Comparison of ENCODE assay signal across 1 cellular context in the genomic region with DNA sequence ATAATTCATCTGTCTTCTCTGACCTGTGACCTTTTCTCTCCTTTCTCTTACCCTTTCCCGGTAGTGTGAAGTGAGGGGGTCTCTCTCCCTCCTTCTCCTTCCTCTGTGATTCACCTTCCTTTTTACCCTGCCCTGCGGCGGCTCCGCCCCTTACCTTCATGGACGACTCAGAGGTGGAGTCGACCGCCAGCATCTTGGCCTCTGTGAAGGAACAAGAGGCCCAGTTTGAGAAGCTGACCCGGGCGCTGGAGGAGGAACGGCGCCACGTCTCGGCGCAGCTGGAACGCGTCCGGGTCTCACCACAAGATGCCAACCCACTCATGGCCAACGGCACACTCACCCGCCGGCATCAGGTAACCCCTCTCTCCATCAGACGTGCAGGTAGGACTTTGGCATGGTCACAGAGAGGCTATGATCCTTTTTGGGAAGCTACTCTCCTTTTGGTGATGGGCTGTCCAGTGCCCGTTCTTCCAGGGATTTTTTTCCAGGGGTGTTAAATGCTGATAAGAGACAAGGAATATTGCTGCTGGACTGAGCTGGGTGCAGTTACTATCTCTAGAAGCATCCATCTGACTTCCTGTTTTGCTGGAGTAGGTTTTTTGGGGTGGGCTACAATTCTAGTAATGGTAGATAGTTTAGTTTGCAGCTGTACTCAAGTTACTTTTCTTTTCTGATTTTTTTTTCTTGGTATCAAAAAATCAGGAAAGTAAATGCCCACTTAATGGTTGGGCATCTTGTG.
TF ChIP-seq lines count a peak whose summit lies in the region.

No MANE protein-coding gene starts in this region.

TF ChIP-seq in GM12878, 131 proteins besides CTCF, POLR2A, EP300 and RAD21:
- TF ChIP-seq GATAD2B (conservative IDR thresholded peaks at IDR 0.05; ENCODE audit: low read depth) (no peak), SMAD1 (IDR thresholded peaks at IDR 0.05; ENCODE audit: low read depth, partially characterized antibody) (no peak), EED (IDR thresholded peaks at IDR 0.05; ENCODE audit: low read depth) (no peak), BHLHE40 (IDR thresholded peaks at IDR 0.05; ENCODE audit: borderline replicate concordance in 1 of 2, low read depth in 2 of 2, low read length in 1 of 2) (no peak), BRCA1 (IDR thresholded peaks at IDR 0.05; ENCODE audit: low read depth, low read length) (no peak), CREB1 (IDR thresholded peaks at IDR 0.05; ENCODE audit: low read depth) (no peak), SPI1 (IDR thresholded peaks at IDR 0.05; ENCODE audit: borderline replicate concordance, insufficient read depth, low read depth, low read length) (peak; percentile 63; the same call in 1 of the 2 replicates)
TF ChIP-seq in GM12878: peak in this region for 1.
